Comparison of ENCODE assay signal across 12 cellular contexts in the genomic region with DNA sequence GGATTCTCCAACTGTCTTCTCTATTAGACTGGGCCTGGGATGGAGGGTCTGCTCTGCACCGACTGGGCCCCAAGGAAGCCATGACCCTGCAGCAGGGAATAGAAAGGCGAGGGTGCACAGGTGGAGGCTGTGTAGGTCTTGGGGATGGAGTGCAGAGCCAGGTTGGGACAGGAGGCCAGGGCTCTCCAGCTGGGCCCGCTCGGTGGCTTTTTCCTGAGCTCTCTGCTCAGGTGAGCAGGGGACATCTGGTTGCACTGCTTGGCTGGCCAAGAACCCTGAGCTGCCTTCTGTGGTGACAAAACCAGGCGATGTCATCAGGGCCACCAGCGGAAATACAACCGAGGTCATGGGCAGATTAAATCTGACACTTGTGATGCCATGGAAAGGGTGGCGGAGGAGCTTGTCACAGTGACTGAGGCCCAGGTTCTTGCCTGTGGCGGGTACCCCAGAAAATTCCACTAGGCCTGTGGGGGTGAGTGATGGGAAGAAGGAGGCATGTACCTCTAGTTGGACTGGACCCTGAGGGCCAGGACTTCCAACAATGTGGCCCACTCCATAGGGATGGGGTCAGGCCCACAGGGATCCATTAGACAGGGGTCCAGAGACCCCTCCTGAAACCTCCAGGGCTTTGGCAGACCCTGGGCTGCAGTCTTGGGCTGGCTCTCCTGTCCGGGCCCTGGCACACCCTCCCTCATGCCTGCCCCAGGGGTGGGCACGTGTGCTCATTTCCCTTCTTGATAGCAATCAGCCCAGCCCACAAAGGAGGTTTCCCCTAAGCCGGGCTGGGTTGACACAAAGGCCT. TPM values are rescaled to one million over a fixed set of nuclear protein-coding genes. Genes with fewer than 3 reads are reported as not detected.
DNase-seq lines count a peak whose midpoint lies in the region; ATAC-seq and TF ChIP-seq lines count a peak whose summit lies in the region.
"Had no signal": no experiment of that assay in that cellular context is flagged by ENCODE, and none has a peak within 500 bp of the region (broad histone marks: within the 10 kb centered on the region; RNA-seq: fewer than 3 reads in every experiment).

No MANE protein-coding gene starts in this region.

- H4K20me1 ChIP-seq in OCI-LY7 (ENCODE audit: insufficient read depth, low read length) = no peaks in the 10 kb centered on the region

- no peaks in the 10 kb centered on the region for H3K79me2 ChIP-seq in OCI-LY7 (ENCODE audit: insufficient read depth, low read depth, low read length)

- H3K27me3 Mint-ChIP-seq in activated naive CD4-positive, alpha-beta T cell treated with anti-CD3 and anti-CD28 coated beads for 36 hours (ENCODE audit: low read depth) = no peaks in the 10 kb centered on the region
- peaks cover 31% of the 10 kb centered on the region for H3K27me3 Mint-ChIP-seq in stimulated activated naive CD8-positive, alpha-beta T cell treated with anti-CD3 and anti-CD28 coated beads, Interleukin-15, amount 100 ng/mL, for 72 hours

- H2AFZ ChIP-seq in OCI-LY7 (ENCODE audit: low read length) = no peak overlapping the region

- no peaks in the 10 kb centered on the region for H3K4me1 ChIP-seq in OCI-LY7 (ENCODE audit: insufficient read depth, low read length, poor library complexity, severe bottlenecking)
- H3K4me1 ChIP-seq: ascending aorta had no signal

- TF ChIP-seq CTCF in OCI-LY7 (conservative IDR thresholded peaks at IDR 0.05; ENCODE audit: low read length) = no peak

- no peaks in the 10 kb centered on the region for H3K36me3 Mint-ChIP-seq in activated naive CD4-positive, alpha-beta T cell treated with anti-CD3 and anti-CD28 coated beads for 36 hours (ENCODE audit: low read depth)

- intact Hi-C loops in activated naive CD4-positive, alpha-beta T cell treated with anti-CD3 and anti-CD28 coated beads for 36 hours (cut with micrococcal nuclease) = no loop called here
- intact Hi-C loops in left cardiac atrium (cut with DNase I) = no loop called here
- intact Hi-C loops in OCI-LY7 (cut with micrococcal nuclease; ENCODE audit: unreplicated experiment) = no loop called here

- no TSS peak for BruUV-seq in OCI-LY7 (replicated peaks; lab: Mats Ljungman, UMichigan)

- no peaks in the 10 kb centered on the region for H3K9me2 ChIP-seq in OCI-LY7 (ENCODE audit: insufficient read depth, low read length)

- CTCF ChIA-PET in activated naive CD4-positive, alpha-beta T cell treated with anti-CD3 and anti-CD28 coated beads for 36 hours (lab: Charles Lee) = interaction anchor here (1.4 kb wide), 1 partner anchor 9 kb away, joined by 5 read pairs; no protein-coding TSS in a partner anchor
- CTCF ChIA-PET in OCI-LY7 (lab: Charles Lee; ENCODE audit: unreplicated experiment) = no interaction called here

- no peaks in the 10 kb centered on the region for H3K36me3 ChIP-seq in OCI-LY7 (ENCODE audit: insufficient read depth, low read length)
- H3K36me3 ChIP-seq: ascending aorta had no signal

- no peak overlapping the region for H3K27ac Mint-ChIP-seq in activated naive CD4-positive, alpha-beta T cell treated with anti-CD3 and anti-CD28 coated beads for 36 hours
- H3K27ac Mint-ChIP-seq in stimulated activated naive CD8-positive, alpha-beta T cell treated with anti-CD3 and anti-CD28 coated beads, Interleukin-15, amount 100 ng/mL, for 72 hours = peak overlapping the region; percentile 24 to 36
- H3K27ac Mint-ChIP-seq: nephron had no signal

- H3K4me3 Mint-ChIP-seq in activated naive CD4-positive, alpha-beta T cell treated with anti-CD3 and anti-CD28 coated beads for 36 hours = no peak overlapping the region
- H3K4me3 Mint-ChIP-seq in stimulated activated naive CD8-positive, alpha-beta T cell treated with anti-CD3 and anti-CD28 coated beads, Interleukin-15, amount 100 ng/mL, for 72 hours = no peak overlapping the region
- H3K4me3 Mint-ChIP-seq: nephron had no signal

- H3K27ac ChIP-seq in OCI-LY7 (ENCODE audit: low read depth, low read length, poor library complexity, severe bottlenecking) = no peak overlapping the region
- H3K27ac ChIP-seq: ascending aorta had no signal

- POLR2A ChIA-PET in OCI-LY7 (lab: Charles Lee) = interaction anchor here (1.0 kb wide), 1 partner anchor 10 kb away, joined by 3 read pairs; no protein-coding TSS in a partner anchor

- H3K9me3 ChIP-seq in OCI-LY7 (ENCODE audit: low read length) = no peaks in the 10 kb centered on the region
- H3K9me3 ChIP-seq: ascending aorta had no signal

- no peak overlapping the region for H3K4me3 ChIP-seq in OCI-LY7 (ENCODE audit: low read depth, low read length, poor library complexity, severe bottlenecking)
- H3K4me3 ChIP-seq: ascending aorta had no signal

- no peak overlapping the region for H3K4me2 ChIP-seq in OCI-LY7 (ENCODE audit: low read length)

- peaks cover 7% of the 10 kb centered on the region for H3K4me1 Mint-ChIP-seq in activated naive CD4-positive, alpha-beta T cell treated with anti-CD3 and anti-CD28 coated beads for 36 hours (ENCODE audit: low read depth)
- H3K4me1 Mint-ChIP-seq in stimulated activated naive CD8-positive, alpha-beta T cell treated with anti-CD3 and anti-CD28 coated beads, Interleukin-15, amount 100 ng/mL, for 72 hours = peaks cover 47% of the 10 kb centered on the region
- H3K4me1 Mint-ChIP-seq: nephron had no signal

- no peaks in the 10 kb centered on the region for H3K9me3 Mint-ChIP-seq in activated naive CD4-positive, alpha-beta T cell treated with anti-CD3 and anti-CD28 coated beads for 36 hours
- H3K9me3 Mint-ChIP-seq in stimulated activated naive CD8-positive, alpha-beta T cell treated with anti-CD3 and anti-CD28 coated beads, Interleukin-15, amount 100 ng/mL, for 72 hours = no peaks in the 10 kb centered on the region
- H3K9me3 Mint-ChIP-seq: nephron had no signal

- DNase-seq in activated naive CD4-positive, alpha-beta T cell treated with Interleukin-2 at 50 U/mL for 16 hours = peak; percentile 49
- DNase-seq in activated naive CD4-positive, alpha-beta T cell treated with anti-CD3 and anti-CD28 coated beads for 36 hours = no peak
- peak; percentile 10 to 40 for DNase-seq in activated CD8-positive, alpha-beta memory T cell treated with anti-CD3 and anti-CD28 coated beads for 1 hour (ENCODE audit: extremely low read depth in 1 of 2, low read depth in 1 of 2)
- no peak for DNase-seq in left cardiac atrium
- peak in 1 of 2 donors; percentile 16 for DNase-seq in stimulated activated naive CD8-positive, alpha-beta T cell treated with anti-CD3 and anti-CD28 coated beads, Interleukin-15, amount 100 ng/mL, for 72 hours
- DNase-seq in NCI-H226 = no peak
- no peak for DNase-seq in OCI-LY7 (ENCODE audit: low spot score)
- DNase-seq: ACHN had no signal

- ATAC-seq in left cardiac atrium (peak; percentile 21 to 43), HG03097 (IDR thresholded peaks at IDR 0.05; ENCODE audit: low FRiP score, unreplicated experiment) (no peak)
- ATAC-seq in stimulated activated naive CD8-positive, alpha-beta T cell treated with anti-CD3 and anti-CD28 coated beads, Interleukin-15, amount 100 ng/mL, for 72 hours = peak; percentile 65

RNA-seq across cellular contexts. Expression of a gene that starts 4.4 kb away (rescaled TPM):
- total RNA-seq in activated naive CD4-positive, alpha-beta T cell treated with anti-CD3 and anti-CD28 coated beads for 36 hours = not detected
- total RNA-seq in left cardiac atrium (not detected), OCI-LY7 (2022) (not detected in 2 replicates)
- total RNA-seq in OCI-LY7 (2014; rRNA removed; shearing (Covaris generic)) = not detected in 2 replicates
- total RNA-seq: ascending aorta, fibroblast of villous mesenchyme had no signal

RNA-seq across cellular contexts. Expression of a gene that starts 17.6 kb away (rescaled TPM):
- under 1 TPM in 1 of 2 experiments, not detected in 1; 0.30 TPM for total RNA-seq in activated naive CD4-positive, alpha-beta T cell treated with anti-CD3 and anti-CD28 coated beads for 36 hours
- not detected for total RNA-seq in left cardiac atrium
- not detected in 2 replicates for total RNA-seq in OCI-LY7 (2014; rRNA removed; shearing (Covaris generic))
- total RNA-seq in OCI-LY7 (2022) = not detected in 2 replicates
- total RNA-seq: ascending aorta had no signal

RNA-seq across cellular contexts. Expression of a gene that starts 44.6 kb away (rescaled TPM):
- 1 to 10 TPM; 1.2 to 2.4 TPM for total RNA-seq in activated naive CD4-positive, alpha-beta T cell treated with anti-CD3 and anti-CD28 coated beads for 36 hours
- 1 to 10 TPM; 1.6 to 4.4 TPM for total RNA-seq in left cardiac atrium
- total RNA-seq in OCI-LY7 (2014; rRNA removed; shearing (Covaris generic)) = 0.39 TPM in 1 of 2 replicates, not detected in the other
- not detected in 2 replicates for total RNA-seq in OCI-LY7 (2022)

Comparison
In these comparisons a context has a peak if more than half of its experiments do, and no peak if none do; other contexts are left out.
1. DNase-seq: peak in activated naive CD4-positive, alpha-beta T cell treated with Interleukin-2 at 50 U/mL for 16 hours (single experiment) and activated CD8-positive, alpha-beta memory T cell treated with anti-CD3 and anti-CD28 coated beads for 1 hour (2 of 2); none in activated naive CD4-positive, alpha-beta T cell treated with anti-CD3 and anti-CD28 coated beads for 36 hours (single experiment), left cardiac atrium (single experiment), NCI-H226 (single experiment) and OCI-LY7 (single experiment).